ENCODE assay signal across 8 cellular contexts in genomic region chr6:27667651-27668441, GRCh38.
A peak's percentile ranks its signal among the peaks of the same experiment; 100 is the strongest.
DNase-seq lines count a peak whose midpoint lies in the region; TF ChIP-seq lines count a peak whose summit lies in the region.

No MANE protein-coding gene starts in this region.

- in situ Hi-C loops in mammary epithelial cell (cut with MboI; ENCODE audit: low sequenced_read_pairs in 2 of 2): no loop called here

- dilution Hi-C loops in mammary epithelial cell (cut with HindIII; ENCODE audit: low sequenced_read_pairs): no loop called here

- TF ChIP-seq CTCF in mammary epithelial cell (conservative IDR thresholded peaks at IDR 0.05 in 1 of 2, IDR thresholded peaks at IDR 0.05 in 1 of 2; ENCODE audit: extremely low read depth in 1 of 2, insufficient read depth in 1 of 2, low read depth in 1 of 2, low read length in 2 of 2) (no peak), uterus (IDR thresholded peaks at IDR 0.05) (no peak)

- CTCF ChIA-PET in mammary epithelial cell (lab: Charles Lee; ENCODE audit: low non-redundant PET): no interaction called here

- H3K9ac ChIP-seq in mammary epithelial cell (ENCODE audit: insufficient read depth, low read length): no peak overlapping the region

- no peaks in the 10 kb centered on the region for H3K9me3 ChIP-seq in mammary epithelial cell (replicated peaks; ENCODE audit: insufficient read depth, low read length)
- H3K9me3 ChIP-seq in neuron (ENCODE audit: low read length): no peaks in the 10 kb centered on the region
- no peaks in the 10 kb centered on the region for H3K9me3 ChIP-seq in uterus

- peaks cover 2% of the 10 kb centered on the region for H4K20me1 ChIP-seq in mammary epithelial cell (ENCODE audit: insufficient read depth, low read length)

- intact Hi-C loops in mammary epithelial cell (cut with micrococcal nuclease) (loop anchor here (2.0 kb wide), 1 partner anchor 17 kb away; no protein-coding TSS in a partner anchor), uterus (cut with DNase I; ENCODE audit: low total_unique reads) (no loop called here)

- H3K4me2 ChIP-seq in mammary epithelial cell (ENCODE audit: insufficient read depth, low read depth, low read length): peak overlapping the region; percentile 94

- TF ChIP-seq POLR2A in uterus (IDR thresholded peaks at IDR 0.05): no peak

- H3K36me3 ChIP-seq in mammary epithelial cell (ENCODE audit: insufficient read depth, low read length): no peaks in the 10 kb centered on the region
- H3K36me3 ChIP-seq in neuron (ENCODE audit: insufficient read depth, low read length): no peaks in the 10 kb centered on the region
- no peaks in the 10 kb centered on the region for H3K36me3 ChIP-seq in uterus

- no TSS peak for BruUV-seq in mammary epithelial cell (replicated peaks; lab: Mats Ljungman, UMichigan)

- peaks cover 21% of the 10 kb centered on the region for H3K4me1 ChIP-seq in mammary epithelial cell (ENCODE audit: insufficient read depth, low read length)
- H3K4me1 ChIP-seq in neuron (ENCODE audit: insufficient read depth, low read length): peaks cover 2% of the 10 kb centered on the region
- H3K4me1 ChIP-seq in uterus: no peaks in the 10 kb centered on the region

- H3K27me3 ChIP-seq in mammary epithelial cell (ENCODE audit: insufficient read depth, low read length): no peaks in the 10 kb centered on the region
- H3K27me3 ChIP-seq in neuron (ENCODE audit: insufficient read depth, low read length): peaks cover 58% of the 10 kb centered on the region
- H3K27me3 ChIP-seq in uterus: peaks cover 0 to 61% of the 10 kb centered on the region in 2 donors

- H2AFZ ChIP-seq in mammary epithelial cell (ENCODE audit: low read depth, low read length) (peak overlapping the region; percentile 67), neuron (ENCODE audit: low read depth, low read length) (no peak overlapping the region)

- H3K4me3 ChIP-seq in mammary epithelial cell (replicated peaks in 1 of 3; ENCODE audit: insufficient read depth in 1 of 3, low read depth in 2 of 3, low read length in 3 of 3) (peak overlapping the region; percentile 43 to 78 (median 56)), neuron (ENCODE audit: low read length) (peak overlapping the region; percentile 33), uterus (peak overlapping the region in 1 of 2 donors; percentile 36)

- H3K79me2 ChIP-seq in mammary epithelial cell (ENCODE audit: insufficient read depth, low read length): no peaks in the 10 kb centered on the region

- 12% methylated on average over 22 of the region's 22 CpGs for WGBS in mammary epithelial cell (ENCODE audit: low coverage, missing lambda C conversion rate)

- DNase-seq in DMS 273 (lab: John Stamatoyannopoulos, UW; ENCODE audit: unreplicated experiment): peak; percentile 53
- DNase-seq in DMS 273 treated with DMSO at 0.1 percent for 48 hours (lab: John Stamatoyannopoulos, UW): no peak
- peak; percentile 51 to 57 for DNase-seq in NOMO-1 (lab: John Stamatoyannopoulos, UW; ENCODE audit: unreplicated experiment in 2 of 2)
- DNase-seq in mammary epithelial cell: no peak
- no peak for DNase-seq in uterus
- DNase-seq in NCI-H187 (lab: John Stamatoyannopoulos, UW): no peak
- DNase-seq in NCI-H345 treated with DMSO at 0.1 percent for 48 hours (lab: John Stamatoyannopoulos, UW; ENCODE audit: unreplicated experiment): no peak

- no peak overlapping the region for H3K27ac ChIP-seq in mammary epithelial cell (ENCODE audit: insufficient read depth, low read depth, low read length)
- no peak overlapping the region for H3K27ac ChIP-seq in uterus

Comparison
In these comparisons a context has a peak if more than half of its experiments do, and no peak if none do; other contexts are left out.
1. DNase-seq: peak in DMS 273 (single experiment) and NOMO-1 (2 of 2); none in DMS 273 treated with DMSO at 0.1 percent for 48 hours (single experiment), mammary epithelial cell (single experiment), uterus (0 of 2), NCI-H187 (0 of 2) and NCI-H345 treated with DMSO at 0.1 percent for 48 hours (single experiment).